8 cellular contexts compared by ENCODE assay signal in the genomic region with DNA sequence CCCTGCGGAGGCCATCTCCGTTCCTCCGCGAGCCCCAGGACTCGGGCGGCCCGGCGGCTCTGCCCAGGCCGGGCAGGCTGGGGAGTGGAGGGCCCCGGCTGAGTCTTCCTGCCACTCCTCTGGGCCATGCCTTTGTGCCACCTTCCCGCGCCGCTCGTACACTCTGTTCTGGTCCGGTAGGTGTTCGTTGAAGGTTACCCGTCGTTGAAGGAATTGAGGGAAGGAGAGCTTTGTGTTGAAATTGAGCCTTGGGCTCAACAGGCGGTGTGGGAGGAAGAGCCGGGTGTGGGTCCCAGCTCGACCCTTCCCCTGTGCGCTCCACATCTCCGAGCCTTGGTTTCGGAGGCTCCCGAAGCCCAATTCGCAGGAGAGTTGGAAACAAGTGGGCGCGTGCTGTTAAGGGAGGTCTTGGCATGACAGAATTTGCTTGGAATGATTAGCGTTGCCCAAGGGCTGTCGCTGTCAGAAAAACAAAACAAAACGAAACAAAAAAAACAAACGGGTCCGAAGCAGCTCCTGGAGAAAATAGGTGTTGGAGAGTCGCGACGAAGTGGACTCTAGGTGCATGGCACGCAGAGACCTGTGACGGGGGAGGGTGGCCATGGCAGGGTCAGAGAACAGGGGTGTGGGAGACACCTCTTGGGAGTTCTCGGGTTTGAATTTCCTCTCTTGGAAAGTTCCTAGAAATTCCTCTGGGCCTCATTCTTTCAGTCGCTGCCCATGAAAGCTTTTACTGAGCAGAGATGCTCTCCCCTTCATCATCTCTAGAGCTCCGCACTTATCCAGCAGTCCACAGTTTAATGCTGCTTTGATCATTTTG. TPM values are rescaled to one million over a fixed set of nuclear protein-coding genes. Genes with fewer than 3 reads are reported as not detected.
DNase-seq lines count a peak whose midpoint lies in the region; ATAC-seq and TF ChIP-seq lines count a peak whose summit lies in the region.

No MANE protein-coding gene starts in this region.

- H3K4me3 Mint-ChIP-seq in activated T-cell treated with anti-CD3 and anti-CD28 coated beads, Interleukin-2, amount 50 U/mL, for 24 hours = peak overlapping the region; percentile 92
- H3K4me3 Mint-ChIP-seq in progenitor cell of endocrine pancreas (ENCODE audit: low read depth) = peak overlapping the region; percentile 98

- H3K27me3 ChIP-seq in foreskin keratinocyte = no peaks in the 10 kb centered on the region

- DNase-seq in activated T-cell treated with anti-CD3 and anti-CD28 coated beads, Interleukin-2, amount 50 U/mL, for 24 hours = no peak
- no peak for DNase-seq in activated T-cell treated with anti-CD3 and anti-CD28 coated beads, Interleukin-2, amount 50 U/mL, for 1 hour
- DNase-seq in foreskin keratinocyte (no peak), progenitor cell of endocrine pancreas (ENCODE audit: low spot score, unreplicated experiment) (no peak), cerebellar nuclear complex (lab: John Stamatoyannopoulos, UW) (no peak), NCI-H2107 treated with DMSO at 0.1 percent for 48 hours (lab: John Stamatoyannopoulos, UW; ENCODE audit: unreplicated experiment) (no peak)

- H3K36me3 Mint-ChIP-seq in activated T-cell treated with anti-CD3 and anti-CD28 coated beads, Interleukin-2, amount 50 U/mL, for 24 hours (ENCODE audit: low read depth) = peaks cover 70% of the 10 kb centered on the region
- peaks cover 1% of the 10 kb centered on the region for H3K36me3 Mint-ChIP-seq in progenitor cell of endocrine pancreas (ENCODE audit: insufficient read depth)

- H3K27me3 Mint-ChIP-seq in activated T-cell treated with anti-CD3 and anti-CD28 coated beads, Interleukin-2, amount 50 U/mL, for 24 hours = no peaks in the 10 kb centered on the region
- no peaks in the 10 kb centered on the region for H3K27me3 Mint-ChIP-seq in progenitor cell of endocrine pancreas

- H3K27ac Mint-ChIP-seq in activated T-cell treated with anti-CD3 and anti-CD28 coated beads, Interleukin-2, amount 50 U/mL, for 24 hours = peak overlapping the region; percentile 97
- peak overlapping the region; percentile 99 for H3K27ac Mint-ChIP-seq in progenitor cell of endocrine pancreas

- H3K4me1 ChIP-seq in foreskin keratinocyte = no peaks in the 10 kb centered on the region

- peak; percentile 14 for ATAC-seq in HG03039 (IDR thresholded peaks at IDR 0.05; ENCODE audit: unreplicated experiment)
- ATAC-seq in SK-N-SH treated with all-trans-retinoic acid at 6 μM for 48 hours = peak; percentile 53
- peak; percentile 25 for ATAC-seq in foreskin keratinocyte

- H3K9me3 Mint-ChIP-seq in activated T-cell treated with anti-CD3 and anti-CD28 coated beads, Interleukin-2, amount 50 U/mL, for 24 hours = no peaks in the 10 kb centered on the region
- no peaks in the 10 kb centered on the region for H3K9me3 Mint-ChIP-seq in progenitor cell of endocrine pancreas (ENCODE audit: low read depth)

- no peak for TF ChIP-seq CTCF in foreskin keratinocyte (conservative IDR thresholded peaks at IDR 0.05)
- TF ChIP-seq CTCF in progenitor cell of endocrine pancreas (IDR thresholded peaks at IDR 0.05; ENCODE audit: unreplicated experiment) = no peak

- peak overlapping the region; percentile 14 for H3K27ac ChIP-seq in foreskin keratinocyte

- H3K4me1 Mint-ChIP-seq in activated T-cell treated with anti-CD3 and anti-CD28 coated beads, Interleukin-2, amount 50 U/mL, for 24 hours (ENCODE audit: low read depth) = peaks cover 56% of the 10 kb centered on the region
- H3K4me1 Mint-ChIP-seq in progenitor cell of endocrine pancreas (ENCODE audit: low read depth) = peaks cover 10% of the 10 kb centered on the region

TF ChIP-seq in SK-N-SH treated with all-trans-retinoic acid at 6 μM for 48 hours, 23 proteins besides CTCF, POLR2A, EP300 and RAD21:
- TF ChIP-seq ESRRG (CRISPR knock-in tag; IDR thresholded peaks at IDR 0.05) (no peak), SNAI2 (CRISPR knock-in tag; IDR thresholded peaks at IDR 0.05) (no peak), OSR1 (CRISPR knock-in tag; IDR thresholded peaks at IDR 0.05) (no peak)

RNA-seq across cellular contexts. Expression of a gene that starts 1.2 kb away (rescaled TPM):
- total RNA-seq in foreskin keratinocyte = 206 and 383 TPM in 2 replicates
- 197 and 467 TPM in 2 replicates for polyA plus RNA-seq in foreskin keratinocyte
- total RNA-seq in progenitor cell of endocrine pancreas = 69.5 and 84.9 TPM in 2 replicates

RNA-seq across cellular contexts. Expression of a gene that starts 17.5 kb away (rescaled TPM):
- total RNA-seq in foreskin keratinocyte (not detected in 2 replicates), progenitor cell of endocrine pancreas (not detected in 2 replicates)
- polyA plus RNA-seq in foreskin keratinocyte = not detected in 2 replicates

RNA-seq across cellular contexts. Expression of a gene that starts 34.3 kb away (rescaled TPM):
- total RNA-seq in foreskin keratinocyte (11.7 and 13.3 TPM in 2 replicates), progenitor cell of endocrine pancreas (11.8 and 12.5 TPM in 2 replicates)
- polyA plus RNA-seq in foreskin keratinocyte = 11.6 and 14.1 TPM in 2 replicates
